ENCODE assay signal across 16 cellular contexts in genomic region chr10:77195101-77195500, GRCh38.
DNase-seq lines count a peak whose midpoint lies in the region; ATAC-seq and TF ChIP-seq lines count a peak whose summit lies in the region.
"Had no signal": no experiment of that assay in that cellular context is flagged by ENCODE, and none has a peak within 500 bp of the region (broad histone marks: within the 10 kb centered on the region; RNA-seq: fewer than 3 reads in every experiment).

No MANE protein-coding gene starts in this region.

- CTCF ChIA-PET in CD4-positive, alpha-beta memory T cell (lab: Charles Lee; ENCODE audit: partially characterized antibody), result no interaction called here

- H3K9me3 Mint-ChIP-seq in CD4-positive, alpha-beta memory T cell, result peaks cover 0 to 4% (median 0%) of the 10 kb centered on the region in 8 donors
- H3K9me3 Mint-ChIP-seq: GM23338; stimulated activated memory B cell treated with anti-CD40 and anti-IgM and Interleukin-4, amounts not matched to agents 10 μg/mL and 1 μg/mL and 100 μg/mL, for 72 hours had no signal

- H3K36me3 ChIP-seq in hepatocyte (replicated peaks; ENCODE audit: insufficient read depth, low read depth) (no peaks in the 10 kb centered on the region), thoracic aorta (no peaks in the 10 kb centered on the region), Peyer's patch (no peaks in the 10 kb centered on the region)
- no peaks in the 10 kb centered on the region for H3K36me3 ChIP-seq in CD4-positive, alpha-beta memory T cell (ENCODE audit: insufficient read depth, low read length)
- H3K36me3 ChIP-seq: WERI-Rb-1 had no signal

- intact Hi-C loops in CD4-positive, alpha-beta memory T cell (cut with micrococcal nuclease), result no loop called here

- TF ChIP-seq POLR2A in Peyer's patch (IDR thresholded peaks at IDR 0.05), result no peak

- H3K27ac ChIP-seq in hepatocyte (peak overlapping the region; percentile 38), thoracic aorta (peak overlapping the region; percentile 78 to 88), Peyer's patch (peak overlapping the region in 1 of 4 donors; percentile 65)
- H3K27ac ChIP-seq in CD4-positive, alpha-beta memory T cell (ENCODE audit: low read depth, low read length), result no peak overlapping the region
- H3K27ac ChIP-seq: WERI-Rb-1 had no signal

- TF ChIP-seq CTCF in HFF-Myc (IDR thresholded peaks at IDR 0.05; ENCODE audit: low read depth, low read length, missing control alignments) (no peak), hepatocyte (IDR thresholded peaks at IDR 0.05; ENCODE audit: poor library complexity) (no peak), thoracic aorta (IDR thresholded peaks at IDR 0.05) (no peak), Peyer's patch (IDR thresholded peaks at IDR 0.05) (no peak)

- 38% methylated on average over 2 of the region's 2 CpGs for WGBS in hepatocyte (ENCODE audit: low lambda C conversion rate, missing lambda C conversion rate)

- H3K79me2 ChIP-seq in hepatocyte, result no peaks in the 10 kb centered on the region

- no peaks in the 10 kb centered on the region for H4K20me1 ChIP-seq in hepatocyte (ENCODE audit: insufficient read depth, poor library complexity, severe bottlenecking)

- no peak overlapping the region for H3K27ac Mint-ChIP-seq in CD4-positive, alpha-beta memory T cell
- H3K27ac Mint-ChIP-seq: GM23338; stimulated activated memory B cell treated with anti-CD40 and anti-IgM and Interleukin-4, amounts not matched to agents 10 μg/mL and 1 μg/mL and 100 μg/mL, for 72 hours had no signal

- H3K4me1 Mint-ChIP-seq in CD4-positive, alpha-beta memory T cell, result no peaks in the 10 kb centered on the region

- peaks cover 0 to 8% of the 10 kb centered on the region in 2 donors for H3K27me3 Mint-ChIP-seq in CD4-positive, alpha-beta memory T cell

- POLR2A ChIA-PET in CD4-positive, alpha-beta memory T cell (lab: Charles Lee; ENCODE audit: partially characterized antibody), result no interaction called here

- H3K4me3 Mint-ChIP-seq in CD4-positive, alpha-beta memory T cell, result no peak overlapping the region
- H3K4me3 Mint-ChIP-seq: GM23338; stimulated activated memory B cell treated with anti-CD40 and anti-IgM and Interleukin-4, amounts not matched to agents 10 μg/mL and 1 μg/mL and 100 μg/mL, for 72 hours had no signal

- H3K4me3 ChIP-seq in HFF-Myc (replicated peaks; ENCODE audit: low read depth, low read length) (no peak overlapping the region), hepatocyte (no peak overlapping the region), thoracic aorta (no peak overlapping the region), Peyer's patch (no peak overlapping the region)
- H3K4me3 ChIP-seq in CD4-positive, alpha-beta memory T cell (ENCODE audit: low read length in 2 of 2), result no peak overlapping the region
- H3K4me3 ChIP-seq: GM23338, lung had no signal

- no peaks in the 10 kb centered on the region for H3K27me3 ChIP-seq in hepatocyte
- H3K27me3 ChIP-seq in thoracic aorta (replicated peaks; ENCODE audit: insufficient read depth), result no peaks in the 10 kb centered on the region
- H3K27me3 ChIP-seq in Peyer's patch, result no peaks in the 10 kb centered on the region
- H3K27me3 ChIP-seq in CD4-positive, alpha-beta memory T cell (ENCODE audit: insufficient read depth, low read length), result no peaks in the 10 kb centered on the region

- peak; percentile 79 for ATAC-seq in thoracic aorta (ENCODE audit: insufficient number of reproducible peaks, low FRiP score, low read depth)
- ATAC-seq: GM23338; stimulated activated memory B cell treated with anti-CD40 and anti-IgM and Interleukin-4, amounts not matched to agents 10 μg/mL and 1 μg/mL and 100 μg/mL, for 72 hours had no signal

- H3K36me3 Mint-ChIP-seq in CD4-positive, alpha-beta memory T cell, result no peaks in the 10 kb centered on the region
- H3K36me3 Mint-ChIP-seq: stimulated activated memory B cell treated with anti-CD40 and anti-IgM and Interleukin-4, amounts not matched to agents 10 μg/mL and 1 μg/mL and 100 μg/mL, for 72 hours had no signal

- DNase-seq in HFF-Myc (ENCODE audit: extremely low read depth, low read depth) (peak; percentile 41), astrocyte of the hippocampus (ENCODE audit: low read depth, low spot score) (peak; percentile 88), hepatocyte (ENCODE audit: low spot score) (peak; percentile 35), thoracic aorta (ENCODE audit: low spot score) (peak; percentile 13), Peyer's patch (no peak), NCI-H2196 (lab: John Stamatoyannopoulos, UW; ENCODE audit: unreplicated experiment) (no peak), globus pallidus (ENCODE audit: low spot score) (no peak)
- DNase-seq in CD4-positive, alpha-beta memory T cell, result no peak
- DNase-seq: activated gamma-delta T cell; DMS153; NCI-H1105 treated with DMSO at 0.1 percent for 48 hours; stimulated activated CD4-positive, alpha-beta T cell treated with anti-CD3 and anti-CD28 coated beads, Interleukin-12 subunit alpha, Interleukin-12 subunit beta, amount 100 ng/mL, for 4 hours; WERI-Rb-1 had no signal

- H3K4me1 ChIP-seq in hepatocyte (ENCODE audit: insufficient read depth), result peaks cover 4% of the 10 kb centered on the region
- H3K4me1 ChIP-seq in thoracic aorta (ENCODE audit: control insufficient read depth in 1 of 2, low read depth in 2 of 2), result peaks cover 14 to 68% of the 10 kb centered on the region in 2 donors
- no peaks in the 10 kb centered on the region for H3K4me1 ChIP-seq in Peyer's patch
- H3K4me1 ChIP-seq in CD4-positive, alpha-beta memory T cell (ENCODE audit: insufficient read depth, low read length), result no peaks in the 10 kb centered on the region

- no peaks in the 10 kb centered on the region for H3K9me3 ChIP-seq in hepatocyte (ENCODE audit: low read depth)
- no peaks in the 10 kb centered on the region for H3K9me3 ChIP-seq in thoracic aorta
- no peaks in the 10 kb centered on the region for H3K9me3 ChIP-seq in Peyer's patch
- H3K9me3 ChIP-seq in CD4-positive, alpha-beta memory T cell (ENCODE audit: control insufficient read depth in 1 of 2, low read length in 2 of 2), result no peaks in the 10 kb centered on the region

- H2AFZ ChIP-seq in hepatocyte, result no peak overlapping the region
- H2AFZ ChIP-seq: GM23338 had no signal

- H3K4me2 ChIP-seq in hepatocyte, result no peak overlapping the region
- H3K4me2 ChIP-seq: GM23338 had no signal

- no peaks in the 10 kb centered on the region for H3K9me2 ChIP-seq in hepatocyte (replicated peaks; ENCODE audit: insufficient read depth)

Comparison
In these comparisons a context has a peak if more than half of its experiments do, and no peak if none do; other contexts are left out.
1. DNase-seq: peak in HFF-Myc (single experiment), astrocyte of the hippocampus (single experiment), hepatocyte (single experiment) and thoracic aorta (single experiment); none in Peyer's patch (0 of 3), NCI-H2196 (single experiment), globus pallidus (single experiment) and CD4-positive, alpha-beta memory T cell (0 of 5).